ENCODE assay signal across 17 cellular contexts in genomic region chr2:9941996-9942390, GRCh38.
"Had no signal": no experiment of that assay in that cellular context is flagged by ENCODE, and none has a peak within 500 bp of the region (broad histone marks: within the 10 kb centered on the region; RNA-seq: fewer than 3 reads in every experiment).

No MANE protein-coding gene starts in this region.

- H3K27ac Mint-ChIP-seq: activated naive CD4-positive, alpha-beta T cell treated with anti-CD3 and anti-CD28 coated beads, Interleukin-2, amount 50 U/mL, for 24 hours; activated T-helper 17 cell treated with anti-CD3 and anti-CD28 coated beads, Interleukin-2, amount 50 U/mL, for 72 hours; naive thymus-derived CD4-positive, alpha-beta T cell had no signal

- H3K4me3 Mint-ChIP-seq: activated naive CD4-positive, alpha-beta T cell treated with anti-CD3 and anti-CD28 coated beads, Interleukin-2, amount 50 U/mL, for 24 hours; activated T-helper 17 cell treated with anti-CD3 and anti-CD28 coated beads, Interleukin-2, amount 50 U/mL, for 72 hours; naive thymus-derived CD4-positive, alpha-beta T cell had no signal

- H3K4me3 ChIP-seq: esophagus muscularis mucosa, psoas muscle, uterus had no signal

- H3K27ac ChIP-seq: brain microvascular endothelial cell, esophagus muscularis mucosa, psoas muscle, uterus, WERI-Rb-1 had no signal

- ATAC-seq: activated T-helper 17 cell treated with anti-CD3 and anti-CD28 coated beads, Interleukin-2, amount 50 U/mL, for 72 hours; naive thymus-derived CD4-positive, alpha-beta T cell; sciatic nerve had no signal

- H3K27me3 ChIP-seq: brain microvascular endothelial cell, uterus had no signal

- H3K9me3 ChIP-seq: esophagus muscularis mucosa, psoas muscle, uterus had no signal

- H3K36me3 ChIP-seq: brain microvascular endothelial cell, esophagus muscularis mucosa, uterus had no signal

- H3K36me3 Mint-ChIP-seq: activated naive CD4-positive, alpha-beta T cell treated with anti-CD3 and anti-CD28 coated beads, Interleukin-2, amount 50 U/mL, for 24 hours; naive thymus-derived CD4-positive, alpha-beta T cell had no signal

- H3K4me1 ChIP-seq: esophagus muscularis mucosa, psoas muscle, uterus had no signal

- H3K4me1 Mint-ChIP-seq: activated naive CD4-positive, alpha-beta T cell treated with anti-CD3 and anti-CD28 coated beads, Interleukin-2, amount 50 U/mL, for 24 hours had no signal

- H3K9me3 Mint-ChIP-seq: activated naive CD4-positive, alpha-beta T cell treated with anti-CD3 and anti-CD28 coated beads, Interleukin-2, amount 50 U/mL, for 24 hours; activated T-helper 17 cell treated with anti-CD3 and anti-CD28 coated beads, Interleukin-2, amount 50 U/mL, for 72 hours; naive thymus-derived CD4-positive, alpha-beta T cell had no signal

- DNase-seq: activated CD4-positive, alpha-beta T cell treated with anti-CD3 and anti-CD28 coated beads for 48 hours; amniotic stem cell; cerebellar nuclear complex; left colon; naive thymus-derived CD4-positive, alpha-beta T cell; nucleus accumbens; psoas muscle; stimulated activated CD4-positive, alpha-beta T cell treated with anti-CD3 and anti-CD28 coated beads, Interleukin-12 subunit alpha, Interleukin-12 subunit beta, amount 100 ng/mL, for 4 hours; stimulated activated naive CD4-positive, alpha-beta T cell treated with Interleukin-2 at 50 U/mL for 16 hours; T-helper 9 cell; uterus; WERI-Rb-1 had no signal
